ENCODE assay signal across 19 cellular contexts in genomic region chr18:47791461-47791860, GRCh38.
DNase-seq lines count a peak whose midpoint lies in the region; ATAC-seq and TF ChIP-seq lines count a peak whose summit lies in the region.
"Had no signal": no experiment of that assay in that cellular context is flagged by ENCODE, and none has a peak within 500 bp of the region (broad histone marks: within the 10 kb centered on the region; RNA-seq: fewer than 3 reads in every experiment).

No MANE protein-coding gene starts in this region.

- CTCF ChIA-PET in CD8-positive, alpha-beta T cell (lab: Charles Lee), result interaction anchor here (1.0 kb wide), 1 partner anchor 216 kb away, joined by 3 read pairs; no protein-coding TSS in a partner anchor

- H3K9me3 Mint-ChIP-seq in CD8-positive, alpha-beta T cell, result no peaks in the 10 kb centered on the region
- H3K9me3 Mint-ChIP-seq: CD4-positive, alpha-beta T cell had no signal

- H3K27me3 ChIP-seq in WERI-Rb-1 (ENCODE audit: insufficient read depth, low read depth, severe bottlenecking) (no peaks in the 10 kb centered on the region), mesendoderm (ENCODE audit: insufficient read depth, low read length, poor library complexity) (no peaks in the 10 kb centered on the region)
- H3K27me3 ChIP-seq in CD8-positive, alpha-beta T cell (ENCODE audit: insufficient read depth, low read length), result no peaks in the 10 kb centered on the region
- H3K27me3 ChIP-seq: BLaER1 treated with 17β-estradiol and CSF1 and Interleukin-3, amounts not matched to agents 10 nM and 100 nM had no signal

- H3K23ac ChIP-seq in mesendoderm (ENCODE audit: low read length), result no peak overlapping the region

- H3K56ac ChIP-seq in mesendoderm (ENCODE audit: low read length), result no peak overlapping the region

- no peak for TF ChIP-seq CTCF in WERI-Rb-1 (IDR thresholded peaks at IDR 0.05; ENCODE audit: low read depth, low read length)
- TF ChIP-seq CTCF in CD8-positive, alpha-beta T cell (IDR thresholded peaks at IDR 0.05), result no peak

- DNase-seq in NCI-H82 (lab: John Stamatoyannopoulos, UW), result peak; percentile 74
- no peak for DNase-seq in NCI-H82 treated with DMSO at 0.1 percent for 48 hours (lab: John Stamatoyannopoulos, UW; ENCODE audit: unreplicated experiment)
- peak; percentile 52 for DNase-seq in WERI-Rb-1
- DNase-seq in mesendoderm, result peak; percentile 74
- no peak for DNase-seq in CD8-positive, alpha-beta T cell
- no peak for DNase-seq in DMS153 treated with DMSO at 0.1 percent for 48 hours (lab: John Stamatoyannopoulos, UW; ENCODE audit: unreplicated experiment)
- DNase-seq: AML-193; CD4-positive, alpha-beta T cell; CD8-positive, alpha-beta memory T cell; COR-L47; DMS 273 treated with DMSO at 0.1 percent for 48 hours; DMS153; DMS79 treated with DMSO at 0.1 percent for 48 hours; GF-D8 had no signal

- no peaks in the 10 kb centered on the region for H3K36me3 Mint-ChIP-seq in CD8-positive, alpha-beta T cell
- H3K36me3 Mint-ChIP-seq: CD8-positive, alpha-beta memory T cell had no signal

- H2BK120ac ChIP-seq in mesendoderm (ENCODE audit: low read depth, low read length), result no peak overlapping the region

- H2AK5ac ChIP-seq in mesendoderm (ENCODE audit: low read length), result no peak overlapping the region

- no peak overlapping the region for H3K27ac ChIP-seq in WERI-Rb-1
- no peak overlapping the region for H3K27ac ChIP-seq in mesendoderm (ENCODE audit: low read depth, low read length)
- H3K27ac ChIP-seq in CD8-positive, alpha-beta T cell (ENCODE audit: low read depth, low read length), result no peak overlapping the region
- H3K27ac ChIP-seq: 22Rv1; A549; BLaER1 treated with 17β-estradiol and CSF1 and Interleukin-3, amounts not matched to agents 10 nM and 100 nM; C4-2B had no signal

- no peak overlapping the region for H3K9ac ChIP-seq in mesendoderm (ENCODE audit: low read length)
- H3K9ac ChIP-seq: BLaER1 treated with 17β-estradiol and CSF1 and Interleukin-3, amounts not matched to agents 10 nM and 100 nM had no signal

- H3K27me3 Mint-ChIP-seq in CD8-positive, alpha-beta T cell (ENCODE audit: low read depth), result peaks cover 19% of the 10 kb centered on the region

- no peak overlapping the region for H2BK5ac ChIP-seq in mesendoderm (ENCODE audit: low read length)

- no peaks in the 10 kb centered on the region for H3K79me2 ChIP-seq in mesendoderm (ENCODE audit: control insufficient read depth, insufficient read depth, low read length)

- H3K4me3 Mint-ChIP-seq in CD8-positive, alpha-beta T cell, result no peak overlapping the region
- H3K4me3 Mint-ChIP-seq: B cell; CD4-positive, alpha-beta T cell; CD8-positive, alpha-beta memory T cell had no signal

- H3K27ac Mint-ChIP-seq in CD8-positive, alpha-beta T cell, result no peak overlapping the region
- H3K27ac Mint-ChIP-seq: B cell; CD4-positive, alpha-beta T cell; CD8-positive, alpha-beta memory T cell had no signal

- no peaks in the 10 kb centered on the region for H3K9me3 ChIP-seq in WERI-Rb-1 (ENCODE audit: severe bottlenecking)
- no peaks in the 10 kb centered on the region for H3K9me3 ChIP-seq in CD8-positive, alpha-beta T cell (ENCODE audit: low read length)

- WGBS in mesendoderm (ENCODE audit: extremely low coverage, insufficient coverage, low lambda C conversion rate), result no CpG with 5 or more reads among the region's 4 CpGs

- H4K8ac ChIP-seq in mesendoderm (ENCODE audit: low read depth, low read length), result no peak overlapping the region

- H3K4me3 ChIP-seq in WERI-Rb-1 (ENCODE audit: low read depth, low read length) (no peak overlapping the region), mesendoderm (ENCODE audit: low read length) (no peak overlapping the region)
- no peak overlapping the region for H3K4me3 ChIP-seq in CD8-positive, alpha-beta T cell (ENCODE audit: low read depth, low read length)
- H3K4me3 ChIP-seq: A549; BLaER1 treated with 17β-estradiol and CSF1 and Interleukin-3, amounts not matched to agents 10 nM and 100 nM had no signal

- H3K36me3 ChIP-seq in WERI-Rb-1 (no peaks in the 10 kb centered on the region), mesendoderm (ENCODE audit: control insufficient read depth, insufficient read depth, low read length) (no peaks in the 10 kb centered on the region)
- H3K36me3 ChIP-seq in CD8-positive, alpha-beta T cell (ENCODE audit: insufficient read depth, low read length), result no peaks in the 10 kb centered on the region
- H3K36me3 ChIP-seq: BLaER1 treated with 17β-estradiol and CSF1 and Interleukin-3, amounts not matched to agents 10 nM and 100 nM had no signal

- POLR2A ChIA-PET in CD8-positive, alpha-beta T cell (lab: Charles Lee), result no interaction called here

- H3K18ac ChIP-seq in mesendoderm (ENCODE audit: low read length), result no peak overlapping the region

- intact Hi-C loops in CD8-positive, alpha-beta T cell (cut with DNase I, micrococcal nuclease), result no loop called here

- no peaks in the 10 kb centered on the region for H3K4me1 Mint-ChIP-seq in CD8-positive, alpha-beta T cell (ENCODE audit: low read depth)
- H3K4me1 Mint-ChIP-seq: B cell; CD8-positive, alpha-beta memory T cell had no signal

- no peaks in the 10 kb centered on the region for H3K79me1 ChIP-seq in mesendoderm (ENCODE audit: low read length)

- H3K4me2 ChIP-seq in mesendoderm (ENCODE audit: low read length), result no peak overlapping the region
- H3K4me2 ChIP-seq: A549 had no signal

- no peak overlapping the region for H2BK15ac ChIP-seq in mesendoderm (replicated peaks; ENCODE audit: low read depth)

- H3K4ac ChIP-seq in mesendoderm (ENCODE audit: low read depth, low read length), result no peak overlapping the region

- no peak overlapping the region for H4K5ac ChIP-seq in mesendoderm (ENCODE audit: low read length)

- peaks cover 3% of the 10 kb centered on the region for H3K4me1 ChIP-seq in mesendoderm (ENCODE audit: control insufficient read depth, low read depth, low read length)
- no peaks in the 10 kb centered on the region for H3K4me1 ChIP-seq in CD8-positive, alpha-beta T cell (ENCODE audit: insufficient read depth, low read length)
- H3K4me1 ChIP-seq: A549 had no signal

- ATAC-seq in CD8-positive, alpha-beta T cell, result no peak
- ATAC-seq: A549 had no signal

Comparison
In these comparisons a context has a peak if more than half of its experiments do, and no peak if none do; other contexts are left out.
1. DNase-seq: peak in NCI-H82 (single experiment), WERI-Rb-1 (single experiment) and mesendoderm (single experiment); none in NCI-H82 treated with DMSO at 0.1 percent for 48 hours (single experiment), CD8-positive, alpha-beta T cell (0 of 7) and DMS153 treated with DMSO at 0.1 percent for 48 hours (single experiment).